Comparison of ENCODE assay signal across 8 cellular contexts in the genomic region with DNA sequence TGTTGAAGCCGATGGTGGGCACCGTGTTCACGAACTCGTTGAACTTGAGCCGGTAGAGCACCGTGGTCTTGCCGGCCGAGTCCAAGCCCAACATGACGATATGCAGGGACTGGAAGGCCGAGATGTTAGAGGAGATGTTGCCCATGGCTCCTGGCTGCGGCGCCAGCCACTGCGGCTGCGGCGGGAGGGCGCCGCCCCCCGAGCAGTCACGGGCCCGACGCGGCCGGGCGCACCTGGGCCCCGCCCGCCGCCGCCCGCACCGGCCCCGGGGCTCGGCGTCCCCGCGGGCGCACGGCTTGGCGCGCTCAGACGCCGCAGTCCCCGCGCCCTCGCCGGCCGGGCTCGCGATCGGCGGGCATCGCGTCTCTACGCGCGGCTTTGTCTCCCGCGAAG. TPM values are rescaled to one million over a fixed set of nuclear protein-coding genes. Genes with fewer than 3 reads are reported as not detected.
A peak's percentile ranks its signal among the peaks of the same experiment; 100 is the strongest.
DNase-seq lines count a peak whose midpoint lies in the region; ATAC-seq and TF ChIP-seq lines count a peak whose summit lies in the region.

No MANE protein-coding gene starts in this region.

- no peak for TF ChIP-seq POLR2A in uterus (IDR thresholded peaks at IDR 0.05)

- peak overlapping the region; percentile 95 for H3K23ac ChIP-seq in mesendoderm (ENCODE audit: low read length)

- peaks cover 11% of the 10 kb centered on the region for H3K79me1 ChIP-seq in mesendoderm (ENCODE audit: low read length)

- H4K8ac ChIP-seq in mesendoderm (ENCODE audit: low read depth, low read length): no peak overlapping the region

- no peak overlapping the region for H4K5ac ChIP-seq in mesendoderm (ENCODE audit: low read length)

- intact Hi-C loops in uterus (cut with DNase I; ENCODE audit: low total_unique reads): no loop called here

- WGBS in mesendoderm (ENCODE audit: extremely low coverage, insufficient coverage, low lambda C conversion rate): no CpG with 5 or more reads among the region's 57 CpGs

- peak overlapping the region; percentile 99 for H3K4me2 ChIP-seq in mesendoderm (ENCODE audit: low read length)

- H2BK120ac ChIP-seq in mesendoderm (ENCODE audit: low read depth, low read length): no peak overlapping the region

- H3K4me3 ChIP-seq in HL-60 (replicated peaks; ENCODE audit: insufficient read depth, low read length) (peak overlapping the region; percentile 62), duodenal mucosa (ENCODE audit: low read depth in 1 of 2, low read length in 2 of 2) (peak overlapping the region; percentile 75 to 90), mesendoderm (ENCODE audit: low read length) (peak overlapping the region; percentile 54), uterus (peak overlapping the region; percentile 16 to 53)

- no peak overlapping the region for H2BK15ac ChIP-seq in mesendoderm (replicated peaks; ENCODE audit: low read depth)

- H3K27me3 ChIP-seq in HL-60 (ENCODE audit: insufficient read depth, poor library complexity, severe bottlenecking): no peaks in the 10 kb centered on the region
- H3K27me3 ChIP-seq in duodenal mucosa (ENCODE audit: control insufficient read depth in 1 of 2, insufficient read depth in 2 of 2, low read length in 2 of 2): peaks cover 12 to 18% of the 10 kb centered on the region in 2 donors
- H3K27me3 ChIP-seq in mesendoderm (ENCODE audit: insufficient read depth, low read length, poor library complexity): no peaks in the 10 kb centered on the region
- H3K27me3 ChIP-seq in uterus: no peaks in the 10 kb centered on the region

- no peak overlapping the region for H3K18ac ChIP-seq in mesendoderm (ENCODE audit: low read length)

- ATAC-seq in GM21367 (IDR thresholded peaks at IDR 0.05; ENCODE audit: unreplicated experiment): peak; percentile 42

- peak; percentile 88 for DNase-seq in COLO668 (lab: John Stamatoyannopoulos, UW; ENCODE audit: unreplicated experiment)
- DNase-seq in HL-60 (ENCODE audit: low read depth in 1 of 2, low spot score in 1 of 2): no peak
- DNase-seq in mesendoderm: peak; percentile 47
- peak in 1 of 2 donors; percentile 20 for DNase-seq in uterus
- no peak for DNase-seq in SIG-M5 treated with dmso at 0.1 percent for 504 hours (lab: John Stamatoyannopoulos, UW; ENCODE audit: unreplicated experiment)

- H3K36me3 ChIP-seq in duodenal mucosa (ENCODE audit: control insufficient read depth in 1 of 2, insufficient read depth in 2 of 2, low read length in 2 of 2): no peaks in the 10 kb centered on the region
- no peaks in the 10 kb centered on the region for H3K36me3 ChIP-seq in mesendoderm (ENCODE audit: control insufficient read depth, insufficient read depth, low read length)
- no peaks in the 10 kb centered on the region for H3K36me3 ChIP-seq in uterus

- H3K9me3 ChIP-seq in duodenal mucosa (ENCODE audit: control insufficient read depth in 1 of 2, low read length in 2 of 2): no peaks in the 10 kb centered on the region
- H3K9me3 ChIP-seq in uterus: no peaks in the 10 kb centered on the region

- peaks cover 11% of the 10 kb centered on the region for H3K79me2 ChIP-seq in mesendoderm (ENCODE audit: control insufficient read depth, insufficient read depth, low read length)

- TF ChIP-seq CTCF in HL-60 (IDR thresholded peaks at IDR 0.05; ENCODE audit: insufficient read depth, low read length) (no peak), VCaP (conservative IDR thresholded peaks at IDR 0.05) (peak; percentile 19), uterus (IDR thresholded peaks at IDR 0.05) (no peak)

- no peak overlapping the region for H2BK5ac ChIP-seq in mesendoderm (ENCODE audit: low read length)

- peaks cover 9 to 15% of the 10 kb centered on the region in 2 donors for H3K4me1 ChIP-seq in duodenal mucosa (ENCODE audit: control insufficient read depth in 1 of 2, insufficient read depth in 2 of 2, low read length in 2 of 2)
- H3K4me1 ChIP-seq in mesendoderm (ENCODE audit: control insufficient read depth, low read depth, low read length): no peaks in the 10 kb centered on the region
- peaks cover 0 to 4% of the 10 kb centered on the region in 2 donors for H3K4me1 ChIP-seq in uterus

- no peak overlapping the region for H3K4ac ChIP-seq in mesendoderm (ENCODE audit: low read depth, low read length)

- H3K56ac ChIP-seq in mesendoderm (ENCODE audit: low read length): peak overlapping the region; percentile 87

- H2AK5ac ChIP-seq in mesendoderm (ENCODE audit: low read length): no peak overlapping the region

- peak overlapping the region; percentile 74 to 76 for H3K9ac ChIP-seq in duodenal mucosa (ENCODE audit: low read depth in 1 of 2, low read length in 2 of 2)
- H3K9ac ChIP-seq in mesendoderm (ENCODE audit: low read length): peak overlapping the region; percentile 72

- H3K27ac ChIP-seq in HL-60 (replicated peaks) (no peak overlapping the region; the same call in 1 of the 2 replicates), VCaP (peak overlapping the region; percentile 71), duodenal mucosa (ENCODE audit: low read depth, low read length) (peak overlapping the region; percentile 79), mesendoderm (ENCODE audit: low read depth, low read length) (no peak overlapping the region), uterus (peak overlapping the region; percentile 55 to 62)

RNA-seq across cellular contexts. Expression of gene ARL4C, which starts 0.4 kb away (rescaled TPM):
- 23.7 TPM for polyA plus RNA-seq in mesendoderm (2013, experiment 1 of 2)
- 23.8 TPM for polyA plus RNA-seq in mesendoderm (2013, experiment 2 of 2)
- total RNA-seq in uterus: 10 to 100 TPM in 1 of 4 donors, 1 to 10 TPM in 2, not detected in 1; 3.0 to 15.6 (median 3.1) TPM

Comparison
In these comparisons a context has a peak if more than half of its experiments do, and no peak if none do; other contexts are left out.
1. DNase-seq: peak in COLO668 (single experiment) and mesendoderm (single experiment); none in HL-60 (0 of 2) and SIG-M5 treated with dmso at 0.1 percent for 504 hours (single experiment).
2. H3K27ac ChIP-seq: peak in VCaP (single experiment), duodenal mucosa (single experiment) and uterus (2 of 2); none in HL-60 (single experiment) and mesendoderm (single experiment).
3. Peak in every context shown above with its lines, with median percentiles within 50 percentile points of each other: H3K4me3 ChIP-seq.